In the genomic region with DNA sequence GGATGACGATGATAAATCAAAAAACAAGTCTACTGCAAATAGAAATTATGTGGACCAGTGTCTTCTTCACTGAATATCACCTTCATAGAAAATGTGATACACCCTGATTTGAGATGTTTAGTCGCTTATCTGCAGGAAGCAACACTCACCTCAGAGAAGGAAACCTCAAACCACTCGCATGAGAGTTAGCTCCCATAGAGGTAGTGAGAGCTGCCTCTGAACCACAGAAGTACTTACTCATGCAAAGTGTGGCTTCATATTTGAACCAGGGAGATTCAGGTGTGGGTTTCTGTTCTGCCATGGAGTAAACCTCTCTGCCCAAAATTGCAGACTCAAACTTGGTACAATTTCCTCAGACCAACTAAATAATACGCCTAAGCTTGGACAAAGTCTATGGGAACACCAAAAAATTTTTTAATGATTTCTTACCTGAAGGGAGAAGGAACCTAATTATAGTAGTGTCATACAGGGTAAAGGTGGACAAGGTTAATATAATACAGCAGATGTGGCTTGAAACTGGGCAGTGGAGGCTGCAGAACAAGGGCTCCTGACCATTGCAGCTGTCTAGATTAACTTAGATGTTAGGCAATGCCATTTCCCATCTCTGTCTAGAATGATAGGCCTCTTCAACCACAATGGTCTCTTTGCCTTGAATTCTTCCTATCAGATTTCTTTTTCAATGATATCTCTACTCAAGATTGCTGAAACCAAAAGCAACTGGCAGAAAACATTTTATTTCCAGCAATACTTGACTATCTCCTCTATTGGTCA, we compare ENCODE assay signal across 8 cellular contexts. TPM values are rescaled to one million over a fixed set of nuclear protein-coding genes. Genes with fewer than 3 reads are reported as not detected.
A peak's percentile ranks its signal among the peaks of the same experiment; 100 is the strongest.
DNase-seq lines count a peak whose midpoint lies in the region; ATAC-seq and TF ChIP-seq lines count a peak whose summit lies in the region.

No MANE protein-coding gene starts in this region.

- H4K20me1 ChIP-seq in PC-3 (ENCODE audit: low read length): no peaks in the 10 kb centered on the region

- peaks cover 30% of the 10 kb centered on the region for H3K4me1 Mint-ChIP-seq in activated naive CD8-positive, alpha-beta T cell treated with anti-CD3 and anti-CD28 coated beads for 36 hours
- H3K4me1 Mint-ChIP-seq in osteocyte (ENCODE audit: unreplicated experiment): no peaks in the 10 kb centered on the region

- H3K4me2 ChIP-seq in PC-3 (ENCODE audit: low read length): peak overlapping the region; percentile 61

- H3K9ac ChIP-seq in PC-3 (ENCODE audit: low read length): peak overlapping the region; percentile 55

- no peaks in the 10 kb centered on the region for H3K36me3 Mint-ChIP-seq in activated naive CD8-positive, alpha-beta T cell treated with anti-CD3 and anti-CD28 coated beads for 36 hours
- no peaks in the 10 kb centered on the region for H3K36me3 Mint-ChIP-seq in osteocyte (ENCODE audit: unreplicated experiment)

- no peaks in the 10 kb centered on the region for H3K36me3 ChIP-seq in PC-3 (ENCODE audit: low read depth, low read length)

- CTCF ChIA-PET in PC-3 (lab: Charles Lee): no interaction called here

- no peak overlapping the region for H3K4me3 Mint-ChIP-seq in activated naive CD8-positive, alpha-beta T cell treated with anti-CD3 and anti-CD28 coated beads for 36 hours
- no peak overlapping the region for H3K4me3 Mint-ChIP-seq in osteocyte (ENCODE audit: unreplicated experiment)

- peaks cover 78% of the 10 kb centered on the region for H3K27me3 Mint-ChIP-seq in activated naive CD8-positive, alpha-beta T cell treated with anti-CD3 and anti-CD28 coated beads for 36 hours
- H3K27me3 Mint-ChIP-seq in osteocyte (ENCODE audit: unreplicated experiment): no peaks in the 10 kb centered on the region

- no peaks in the 10 kb centered on the region for H3K79me2 ChIP-seq in PC-3 (ENCODE audit: low read length)

- POLR2A ChIA-PET in PC-3 (lab: Charles Lee; ENCODE audit: unreplicated experiment): interaction anchor here (0.6 kb wide), 1 partner anchor 73 kb away, joined by 3 read pairs; no protein-coding TSS in a partner anchor

- intact Hi-C loops in PC-3 (cut with micrococcal nuclease): loop anchor here (5.0 kb wide), 1 partner anchor 150 kb away; a partner anchor contains a TSS

- peak overlapping the region; percentile 88 for H3K27ac ChIP-seq in PC-3 (ENCODE audit: low read length)

- peaks cover 43% of the 10 kb centered on the region for H3K4me1 ChIP-seq in PC-3 (ENCODE audit: insufficient read depth, low read length)

- DNase-seq in PC-3 (peak; percentile 55), medulla oblongata (ENCODE audit: extremely low spot score) (no peak), osteocyte (ENCODE audit: extremely low spot score, unreplicated experiment) (no peak), EL (no peak)
- peak; percentile 61 for DNase-seq in activated naive CD8-positive, alpha-beta T cell treated with anti-CD3 and anti-CD28 coated beads for 36 hours
- DNase-seq in stimulated activated CD8-positive, alpha-beta memory T cell treated with anti-CD3 and anti-CD28 coated beads, Interleukin-15, amount 100 ng/mL, for 48 hours (ENCODE audit: low read depth in 2 of 2): peak; percentile 43 to 58

- no peak overlapping the region for H2AFZ ChIP-seq in PC-3 (ENCODE audit: low read length)

- H3K4me3 ChIP-seq in PC-3 (ENCODE audit: low read length): peak overlapping the region; percentile 20; the same call in 1 of the 2 replicates

- H3K27ac Mint-ChIP-seq in activated naive CD8-positive, alpha-beta T cell treated with anti-CD3 and anti-CD28 coated beads for 36 hours: peak overlapping the region; percentile 53
- no peak overlapping the region for H3K27ac Mint-ChIP-seq in osteocyte (ENCODE audit: unreplicated experiment)

- H3F3A ChIP-seq in PC-3 (ENCODE audit: low read length, unreplicated experiment): no peaks in the 10 kb centered on the region

- no peaks in the 10 kb centered on the region for H3K9me3 Mint-ChIP-seq in activated naive CD8-positive, alpha-beta T cell treated with anti-CD3 and anti-CD28 coated beads for 36 hours
- H3K9me3 Mint-ChIP-seq in osteocyte (ENCODE audit: unreplicated experiment): no peaks in the 10 kb centered on the region

- no peaks in the 10 kb centered on the region for H3K9me3 ChIP-seq in PC-3 (ENCODE audit: low read length)

- TF ChIP-seq CTCF in PC-3 (conservative IDR thresholded peaks at IDR 0.05; ENCODE audit: low read depth, low read length) (no peak), osteocyte (IDR thresholded peaks at IDR 0.05) (no peak)

- no TSS peak for BruUV-seq in PC-3 (replicated peaks; lab: Mats Ljungman, UMichigan)

- H3K27me3 ChIP-seq in PC-3 (ENCODE audit: low read length): no peaks in the 10 kb centered on the region

- ATAC-seq in GM18858 (IDR thresholded peaks at IDR 0.05; ENCODE audit: unreplicated experiment): peak; percentile 95
- ATAC-seq in HG02884 (IDR thresholded peaks at IDR 0.05; ENCODE audit: unreplicated experiment): peak; percentile 98
- peak; percentile 44 for ATAC-seq in PC-3

- H3K9me2 ChIP-seq in PC-3 (replicated peaks; ENCODE audit: low read length): no peaks in the 10 kb centered on the region

RNA-seq across cellular contexts. Expression of a gene that starts 29.6 kb away (rescaled TPM):
- total RNA-seq in PC-3 (2014; rRNA removed) (2.1 and 2.5 TPM in 2 replicates), osteocyte (12.1 and 12.6 TPM in 2 replicates)
- total RNA-seq in activated naive CD8-positive, alpha-beta T cell treated with anti-CD3 and anti-CD28 coated beads for 36 hours: 1 to 10 TPM; 1.9 to 2.4 TPM

Comparison
In these comparisons a context has a peak if more than half of its experiments do, and no peak if none do; other contexts are left out.
1. ATAC-seq: peak in every context shown above with its lines; median percentile 98 in HG02884; 95 in GM18858; 44 in PC-3.
2. DNase-seq: peak in PC-3 (single experiment), activated naive CD8-positive, alpha-beta T cell treated with anti-CD3 and anti-CD28 coated beads for 36 hours (single experiment) and stimulated activated CD8-positive, alpha-beta memory T cell treated with anti-CD3 and anti-CD28 coated beads, Interleukin-15, amount 100 ng/mL, for 48 hours (2 of 2); none in medulla oblongata (single experiment), osteocyte (single experiment) and EL (single experiment).